2 cellular contexts compared by ENCODE assay signal in the genomic region with DNA sequence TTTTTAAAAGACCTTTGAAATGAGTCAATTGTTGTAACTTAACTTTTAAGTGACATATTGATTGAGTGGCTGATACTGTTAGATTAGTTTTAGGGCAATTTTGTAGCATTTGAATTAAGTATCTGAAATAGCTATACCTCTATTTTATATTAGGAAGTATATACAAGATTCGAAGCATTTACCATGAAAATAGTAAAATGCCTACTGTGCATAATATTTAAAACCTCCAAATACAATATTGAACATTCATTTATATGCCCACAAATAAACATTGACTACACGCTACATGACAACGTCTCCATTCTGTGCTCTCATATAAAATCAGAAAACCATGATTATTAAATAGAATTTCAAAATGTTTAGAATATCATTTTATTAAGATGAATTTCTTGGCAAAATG.
TF ChIP-seq lines count a peak whose summit lies in the region.

No MANE protein-coding gene starts in this region.

TF ChIP-seq in IMR-90, 13 proteins besides CTCF, POLR2A, EP300 and RAD21:
- no peak for TF ChIP-seq SMC3 (IDR thresholded peaks at IDR 0.05; ENCODE audit: low read depth, low read length)
- TF ChIP-seq MAFK (IDR thresholded peaks at IDR 0.05; ENCODE audit: low read depth, low read length), result peak; percentile 38; the same call in 1 of the 2 replicates

TF ChIP-seq in K562, 482 proteins besides CTCF, POLR2A, EP300 and RAD21:
- TF ChIP-seq C11orf30 (IDR thresholded peaks at IDR 0.05; ENCODE audit: low read depth) (peak; percentile 55; the same call in 1 of the 2 replicates), ZNF668 (CRISPR knock-in tag; IDR thresholded peaks at IDR 0.05) (no peak), ZNF316 (IDR thresholded peaks at IDR 0.05) (peak; percentile 76), GABPB2 (CRISPR knock-in tag; conservative IDR thresholded peaks at IDR 0.05) (no peak)
- TF ChIP-seq, protein P1, sequence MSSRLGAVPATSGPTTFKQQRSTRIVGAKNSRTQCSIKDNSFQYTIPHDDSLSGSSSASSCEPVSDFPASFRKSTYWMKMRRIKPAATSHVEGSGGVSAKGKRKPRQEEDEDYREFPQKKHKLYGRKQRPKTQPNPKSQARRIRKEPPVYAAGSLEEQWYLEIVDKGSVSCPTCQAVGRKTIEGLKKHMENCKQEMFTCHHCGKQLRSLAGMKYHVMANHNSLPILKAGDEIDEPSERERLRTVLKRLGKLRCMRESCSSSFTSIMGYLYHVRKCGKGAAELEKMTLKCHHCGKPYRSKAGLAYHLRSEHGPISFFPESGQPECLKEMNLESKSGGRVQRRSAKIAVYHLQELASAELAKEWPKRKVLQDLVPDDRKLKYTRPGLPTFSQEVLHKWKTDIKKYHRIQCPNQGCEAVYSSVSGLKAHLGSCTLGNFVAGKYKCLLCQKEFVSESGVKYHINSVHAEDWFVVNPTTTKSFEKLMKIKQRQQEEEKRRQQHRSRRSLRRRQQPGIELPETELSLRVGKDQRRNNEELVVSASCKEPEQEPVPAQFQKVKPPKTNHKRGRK (tag; IDR thresholded peaks at IDR 0.05), result no peak
